In genomic region chr5:114327987-114328386, GRCh38 we compare ENCODE assay signal across 18 cellular contexts. TPM values are rescaled to one million over a fixed set of nuclear protein-coding genes. Genes with fewer than 3 reads are reported as not detected.
"Had no signal": no experiment of that assay in that cellular context is flagged by ENCODE, and none has a peak within 500 bp of the region (broad histone marks: within the 10 kb centered on the region; RNA-seq: fewer than 3 reads in every experiment).

No MANE protein-coding gene starts in this region.

- H3K27ac ChIP-seq: foreskin keratinocyte, hepatocyte, neural progenitor cell, ovary, right atrium auricular region, sigmoid colon, skin epidermis had no signal

- DNase-seq: erythroblast; foreskin keratinocyte; head of caudate nucleus; left colon; left ventricle myocardium superior; midbrain; nucleus accumbens; ovary; sigmoid colon; stimulated activated CD4-positive, alpha-beta T cell treated with anti-CD3 and anti-CD28 coated beads, Interleukin-2, amount 100 ng/mL, for 24 hours; stimulated activated naive CD4-positive, alpha-beta T cell; trophoblast cell had no signal

- H3K9me3 ChIP-seq: ovary, right atrium auricular region, sigmoid colon had no signal

- H3K27me3 ChIP-seq: foreskin keratinocyte, hepatocyte, neural progenitor cell, ovary, right atrium auricular region, sigmoid colon had no signal

- H3K4me3 ChIP-seq: hepatocyte, lung, neural progenitor cell, ovary, right atrium auricular region, sigmoid colon, skin epidermis had no signal

- H3K36me3 ChIP-seq: neural progenitor cell, ovary, right atrium auricular region, sigmoid colon had no signal

- H3K4me1 ChIP-seq: foreskin keratinocyte had no signal

- ATAC-seq: foreskin keratinocyte; left colon; left ventricle myocardium superior; natural killer cell treated with Interleukin-12 subunit alpha and Interleukin-12 subunit beta and Interleukin-15 and Interleukin-18, amount 100 ng/mL, for 72 hours had no signal

RNA-seq across cellular contexts. Expression of gene KCNN2, which starts 33.9 kb away (rescaled TPM):
- total RNA-seq: natural killer cell treated with Interleukin-12 subunit alpha and Interleukin-12 subunit beta and Interleukin-15 and Interleukin-18, amount 100 ng/mL, for 72 hours had no signal
